Comparison of ENCODE assay signal across 8 cellular contexts in genomic region chr1:200558866-200559459, GRCh38.
DNase-seq lines count a peak whose midpoint lies in the region; ATAC-seq and TF ChIP-seq lines count a peak whose summit lies in the region.

No MANE protein-coding gene starts in this region.

- in situ Hi-C loops in mammary epithelial cell (cut with MboI; ENCODE audit: low sequenced_read_pairs in 2 of 2), result loop anchor here (25.0 kb wide), 1 partner anchor 478 kb away; no protein-coding TSS in a partner anchor

- no peak overlapping the region for H3K9ac ChIP-seq in mammary epithelial cell (ENCODE audit: insufficient read depth, low read length)

- H3K4me1 ChIP-seq in mammary epithelial cell (ENCODE audit: insufficient read depth, low read length), result no peaks in the 10 kb centered on the region
- no peaks in the 10 kb centered on the region for H3K4me1 ChIP-seq in lower lobe of right lung

- intact Hi-C loops in mammary epithelial cell (cut with micrococcal nuclease) (loop anchor here (1.0 to 2.0 kb wide), 3 partner anchors 420 to 556 kb away; no protein-coding TSS in a partner anchor), lower lobe of right lung (cut with DNase I) (no loop called here)

- ATAC-seq in GM21529 (IDR thresholded peaks at IDR 0.05; ENCODE audit: unreplicated experiment) (peak; percentile 44), lower lobe of right lung (peak in 1 of 2 donors; percentile 53), HG02852 (IDR thresholded peaks at IDR 0.05; ENCODE audit: unreplicated experiment) (no peak), HG03039 (IDR thresholded peaks at IDR 0.05; ENCODE audit: unreplicated experiment) (no peak)

- H3K27me3 ChIP-seq in mammary epithelial cell (ENCODE audit: insufficient read depth, low read length) (no peaks in the 10 kb centered on the region), lower lobe of right lung (ENCODE audit: low read depth) (no peaks in the 10 kb centered on the region)

- dilution Hi-C loops in mammary epithelial cell (cut with HindIII; ENCODE audit: low sequenced_read_pairs), result no loop called here

- H2AFZ ChIP-seq in mammary epithelial cell (ENCODE audit: low read depth, low read length), result no peak overlapping the region

- H4K20me1 ChIP-seq in mammary epithelial cell (ENCODE audit: insufficient read depth, low read length), result no peaks in the 10 kb centered on the region

- H3K4me3 ChIP-seq in mammary epithelial cell (replicated peaks in 1 of 3; ENCODE audit: insufficient read depth in 1 of 3, low read depth in 2 of 3, low read length in 3 of 3) (no peak overlapping the region), lower lobe of right lung (no peak overlapping the region)

- CTCF ChIA-PET in mammary epithelial cell (lab: Charles Lee; ENCODE audit: low non-redundant PET), result interaction anchor here (0.5 to 1.1 kb wide), 7 partner anchors 9 to 483 kb away, joined by 3 to 7 read pairs (median 4); partner anchors contain the start of gene KIF21B

- H3K36me3 ChIP-seq in mammary epithelial cell (ENCODE audit: insufficient read depth, low read length), result peaks cover 12% of the 10 kb centered on the region
- no peaks in the 10 kb centered on the region for H3K36me3 ChIP-seq in lower lobe of right lung

- TF ChIP-seq CTCF in mammary epithelial cell (conservative IDR thresholded peaks at IDR 0.05 in 1 of 2, IDR thresholded peaks at IDR 0.05 in 1 of 2; ENCODE audit: extremely low read depth in 1 of 2, insufficient read depth in 1 of 2, low read depth in 1 of 2, low read length in 2 of 2) (peak; percentile 60 to 73), lower lobe of right lung (IDR thresholded peaks at IDR 0.05) (peak; percentile 61)

- no peaks in the 10 kb centered on the region for H3K79me2 ChIP-seq in mammary epithelial cell (ENCODE audit: insufficient read depth, low read length)

- H3K4me2 ChIP-seq in mammary epithelial cell (ENCODE audit: insufficient read depth, low read depth, low read length), result no peak overlapping the region

- H3K9me3 ChIP-seq in mammary epithelial cell (replicated peaks; ENCODE audit: insufficient read depth, low read length), result no peaks in the 10 kb centered on the region
- no peaks in the 10 kb centered on the region for H3K9me3 ChIP-seq in lower lobe of right lung

- H3K27ac ChIP-seq in mammary epithelial cell (ENCODE audit: insufficient read depth, low read depth, low read length) (no peak overlapping the region), lower lobe of right lung (no peak overlapping the region)

- WGBS in mammary epithelial cell (ENCODE audit: low coverage, missing lambda C conversion rate), result 93% methylated on average over 2 of the region's 2 CpGs

- DNase-seq in DMS 273 (lab: John Stamatoyannopoulos, UW; ENCODE audit: unreplicated experiment) (peak; percentile 67), NCI-H226 (peak; percentile 39), mammary epithelial cell (peak; percentile 35), lower lobe of right lung (no peak), C1 segment of cervical spinal cord (lab: John Stamatoyannopoulos, UW) (no peak)

- no TSS peak for BruUV-seq in mammary epithelial cell (replicated peaks; lab: Mats Ljungman, UMichigan)

Comparison
In these comparisons a context has a peak if more than half of its experiments do, and no peak if none do; other contexts are left out.
1. DNase-seq: peak in DMS 273 (single experiment), NCI-H226 (single experiment) and mammary epithelial cell (single experiment); none in lower lobe of right lung (single experiment) and C1 segment of cervical spinal cord (0 of 14).